8 cellular contexts compared by ENCODE assay signal in genomic region chrX:106952988-106953387, GRCh38. TPM values are rescaled to one million over a fixed set of nuclear protein-coding genes. Genes with fewer than 3 reads are reported as not detected.
A peak's percentile ranks its signal among the peaks of the same experiment; 100 is the strongest.
DNase-seq lines count a peak whose midpoint lies in the region; ATAC-seq and TF ChIP-seq lines count a peak whose summit lies in the region.

No MANE protein-coding gene starts in this region.

- H3K4me2 ChIP-seq in DND-41 (ENCODE audit: insufficient read depth, low read length) (no peak overlapping the region), MM.1S (ENCODE audit: low read depth, low read length) (no peak overlapping the region)

- H2AFZ ChIP-seq in DND-41 (ENCODE audit: low read depth, low read length) (no peak overlapping the region), MM.1S (ENCODE audit: low read length) (no peak overlapping the region)

- no peak overlapping the region for H3K27ac Mint-ChIP-seq in chondrocyte (ENCODE audit: unreplicated experiment)

- no peak overlapping the region for H3K27ac ChIP-seq in DND-41 (ENCODE audit: low read length)
- H3K27ac ChIP-seq in MM.1S (ENCODE audit: low read length) = no peak overlapping the region

- H4K20me1 ChIP-seq in DND-41 (ENCODE audit: insufficient read depth, low read length) = no peaks in the 10 kb centered on the region
- no peaks in the 10 kb centered on the region for H4K20me1 ChIP-seq in MM.1S (ENCODE audit: insufficient read depth, low read length)

- no peaks in the 10 kb centered on the region for H3K9me3 Mint-ChIP-seq in chondrocyte (ENCODE audit: low read depth)

- no peak overlapping the region for H3K4me3 Mint-ChIP-seq in chondrocyte (ENCODE audit: unreplicated experiment)

- H3K27me3 Mint-ChIP-seq in chondrocyte (ENCODE audit: low read depth) = no peaks in the 10 kb centered on the region

- H3K9ac ChIP-seq in DND-41 (ENCODE audit: low read depth, low read length) (no peak overlapping the region), MM.1S (ENCODE audit: low read length) (no peak overlapping the region)

- H3K4me1 Mint-ChIP-seq in chondrocyte (ENCODE audit: low read depth) = peaks cover 13% of the 10 kb centered on the region

- DNase-seq in DND-41 (no peak), MM.1S (peak; percentile 9), chondrocyte (ENCODE audit: low spot score) (no peak), midbrain (lab: John Stamatoyannopoulos, UW) (peak; percentile 1), GM19240 (ENCODE audit: insufficient read length, low spot score) (no peak), dedifferentiated amniotic fluid mesenchymal stem cell (ENCODE audit: extremely low spot score) (no peak)

- H3K4me3 ChIP-seq in DND-41 (ENCODE audit: low read depth in 1 of 2, low read length in 2 of 2) = no peak overlapping the region
- H3K4me3 ChIP-seq in MM.1S (ENCODE audit: low read length) = no peak overlapping the region

- H3K4me1 ChIP-seq in DND-41 (ENCODE audit: insufficient read depth, low read length) (no peaks in the 10 kb centered on the region), MM.1S (ENCODE audit: low read length) (no peaks in the 10 kb centered on the region)

- peaks cover 4% of the 10 kb centered on the region for H3K36me3 Mint-ChIP-seq in chondrocyte (ENCODE audit: low read depth)

- TF ChIP-seq CTCF in DND-41 (IDR thresholded peaks at IDR 0.05; ENCODE audit: borderline replicate concordance, extremely low read depth, low read length, poor library complexity, severe bottlenecking) = peak; percentile 44
- peak; percentile 26 for TF ChIP-seq CTCF in MM.1S (IDR thresholded peaks at IDR 0.05; ENCODE audit: low read length)
- peak; percentile 77 for TF ChIP-seq CTCF in chondrocyte (IDR thresholded peaks at IDR 0.05)

- no peaks in the 10 kb centered on the region for H3F3A ChIP-seq in MM.1S (ENCODE audit: insufficient read depth, low read length)

- H3K9me3 ChIP-seq in DND-41 (ENCODE audit: insufficient read depth, low read length, severe bottlenecking) (no peaks in the 10 kb centered on the region), MM.1S (replicated peaks; ENCODE audit: insufficient read depth, low read length) (no peaks in the 10 kb centered on the region)

- H3K36me3 ChIP-seq in DND-41 (ENCODE audit: insufficient read depth, low read length) (no peaks in the 10 kb centered on the region), MM.1S (replicated peaks; ENCODE audit: insufficient read depth, low read length) (no peaks in the 10 kb centered on the region)

- H3K27me3 ChIP-seq in DND-41 (ENCODE audit: insufficient read depth, low read length, poor library complexity) (no peaks in the 10 kb centered on the region), MM.1S (replicated peaks; ENCODE audit: insufficient read depth, low read length) (no peaks in the 10 kb centered on the region)

- ATAC-seq in DND-41 (ENCODE audit: insufficient read depth, low read depth) = no peak
- ATAC-seq in GM19035 (IDR thresholded peaks at IDR 0.05; ENCODE audit: unreplicated experiment) = no peak
- no peak for ATAC-seq in GM21390 (IDR thresholded peaks at IDR 0.05; ENCODE audit: unreplicated experiment)

- H3K9me2 ChIP-seq in MM.1S (replicated peaks; ENCODE audit: insufficient read depth, low read length) = no peaks in the 10 kb centered on the region

- H3K79me2 ChIP-seq in DND-41 (ENCODE audit: insufficient read depth, low read length) (no peaks in the 10 kb centered on the region), MM.1S (ENCODE audit: low read length) (no peaks in the 10 kb centered on the region)

RNA-seq across cellular contexts. Expression of gene CLDN2, which starts 32.8 kb away (rescaled TPM):
- 0.07 TPM in 1 of 3 replicates, not detected in the others for total RNA-seq in chondrocyte

RNA-seq across cellular contexts. Expression of gene MORC4, which starts 47.0 kb away (rescaled TPM):
- 31.2 to 35.6 TPM (median 33.8 TPM) in 3 replicates for total RNA-seq in chondrocyte

RNA-seq across cellular contexts. Expression of gene RIPPLY1, which starts 49.8 kb away (rescaled TPM):
- total RNA-seq in chondrocyte = not detected in 3 replicates

Comparison
In these comparisons a context has a peak if more than half of its experiments do, and no peak if none do; other contexts are left out.
1. DNase-seq: peak in MM.1S (single experiment) and midbrain (single experiment); none in DND-41 (single experiment), chondrocyte (single experiment), GM19240 (single experiment) and dedifferentiated amniotic fluid mesenchymal stem cell (single experiment).
2. CTCF ChIP-seq: peak in every context shown above with its lines; median percentile 77 in chondrocyte; 44 in DND-41; 26 in MM.1S.